In the genomic region with DNA sequence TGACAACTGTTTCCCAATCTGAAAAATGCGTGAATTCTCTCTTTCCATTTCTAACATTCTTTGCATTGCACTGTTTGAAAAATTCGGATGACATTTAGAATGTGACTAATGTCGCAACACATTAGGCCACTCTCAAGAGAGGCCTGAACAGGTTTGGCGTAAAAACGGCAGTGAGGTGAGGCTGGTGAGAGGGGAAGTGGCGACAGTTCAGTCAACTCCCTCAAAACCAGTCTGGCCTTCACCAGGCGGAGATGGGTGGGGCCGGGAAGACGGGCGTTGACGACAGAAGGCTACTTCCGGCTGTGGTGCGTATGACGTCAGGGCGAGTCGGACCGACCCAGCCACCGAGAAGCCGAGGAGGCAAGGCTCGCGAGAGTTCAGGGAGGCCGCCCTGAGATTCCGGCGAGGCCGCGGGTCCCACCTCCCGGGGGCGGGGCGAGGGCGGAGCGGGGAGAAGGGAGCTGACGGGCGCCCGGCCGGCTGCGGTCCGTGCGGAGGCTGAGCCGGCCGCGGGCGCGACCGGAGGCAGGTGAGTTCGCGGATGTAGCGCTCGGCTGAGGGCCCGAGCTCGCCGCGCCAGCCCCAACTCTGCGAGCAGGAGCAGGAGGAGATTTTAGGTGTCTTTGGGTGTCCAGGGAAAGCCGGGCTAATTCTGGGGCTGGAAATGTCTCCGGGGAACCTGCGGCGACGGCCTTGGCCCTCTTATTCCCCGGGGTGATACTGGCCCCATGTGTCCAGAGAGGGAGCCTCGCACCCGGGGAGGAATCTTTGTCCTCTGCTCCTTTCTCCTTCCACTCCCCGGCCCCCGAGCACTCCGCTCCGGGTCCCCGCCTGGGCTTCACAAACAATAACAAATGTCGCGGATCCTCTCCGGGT, we compare ENCODE assay signal across 1 cellular context.
TF ChIP-seq lines count a peak whose summit lies in the region.

A gene (plus strand): TSS at position 483 of the 876 bp plus-strand sequence. CDS start 53,435 bp downstream, outside the sequence.

TF ChIP-seq in WTC11, 78 proteins besides CTCF, POLR2A, EP300 and RAD21 (continued from another document and continues in another):
- TF ChIP-seq, protein P1, sequence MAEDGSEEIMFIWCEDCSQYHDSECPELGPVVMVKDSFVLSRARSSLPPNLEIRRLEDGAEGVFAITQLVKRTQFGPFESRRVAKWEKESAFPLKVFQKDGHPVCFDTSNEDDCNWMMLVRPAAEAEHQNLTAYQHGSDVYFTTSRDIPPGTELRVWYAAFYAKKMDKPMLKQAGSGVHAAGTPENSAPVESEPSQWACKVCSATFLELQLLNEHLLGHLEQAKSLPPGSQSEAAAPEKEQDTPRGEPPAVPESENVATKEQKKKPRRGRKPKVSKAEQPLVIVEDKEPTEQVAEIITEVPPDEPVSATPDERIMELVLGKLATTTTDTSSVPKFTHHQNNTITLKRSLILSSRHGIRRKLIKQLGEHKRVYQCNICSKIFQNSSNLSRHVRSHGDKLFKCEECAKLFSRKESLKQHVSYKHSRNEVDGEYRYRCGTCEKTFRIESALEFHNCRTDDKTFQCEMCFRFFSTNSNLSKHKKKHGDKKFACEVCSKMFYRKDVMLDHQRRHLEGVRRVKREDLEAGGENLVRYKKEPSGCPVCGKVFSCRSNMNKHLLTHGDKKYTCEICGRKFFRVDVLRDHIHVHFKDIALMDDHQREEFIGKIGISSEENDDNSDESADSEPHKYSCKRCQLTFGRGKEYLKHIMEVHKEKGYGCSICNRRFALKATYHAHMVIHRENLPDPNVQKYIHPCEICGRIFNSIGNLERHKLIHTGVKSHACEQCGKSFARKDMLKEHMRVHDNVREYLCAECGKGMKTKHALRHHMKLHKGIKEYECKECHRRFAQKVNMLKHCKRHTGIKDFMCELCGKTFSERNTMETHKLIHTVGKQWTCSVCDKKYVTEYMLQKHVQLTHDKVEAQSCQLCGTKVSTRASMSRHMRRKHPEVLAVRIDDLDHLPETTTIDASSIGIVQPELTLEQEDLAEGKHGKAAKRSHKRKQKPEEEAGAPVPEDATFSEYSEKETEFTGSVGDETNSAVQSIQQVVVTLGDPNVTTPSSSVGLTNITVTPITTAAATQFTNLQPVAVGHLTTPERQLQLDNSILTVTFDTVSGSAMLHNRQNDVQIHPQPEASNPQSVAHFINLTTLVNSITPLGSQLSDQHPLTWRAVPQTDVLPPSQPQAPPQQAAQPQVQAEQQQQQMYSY (CRISPR knock-in tag; IDR thresholded peaks at IDR 0.05), result no peak
- TF ChIP-seq, protein P2, sequence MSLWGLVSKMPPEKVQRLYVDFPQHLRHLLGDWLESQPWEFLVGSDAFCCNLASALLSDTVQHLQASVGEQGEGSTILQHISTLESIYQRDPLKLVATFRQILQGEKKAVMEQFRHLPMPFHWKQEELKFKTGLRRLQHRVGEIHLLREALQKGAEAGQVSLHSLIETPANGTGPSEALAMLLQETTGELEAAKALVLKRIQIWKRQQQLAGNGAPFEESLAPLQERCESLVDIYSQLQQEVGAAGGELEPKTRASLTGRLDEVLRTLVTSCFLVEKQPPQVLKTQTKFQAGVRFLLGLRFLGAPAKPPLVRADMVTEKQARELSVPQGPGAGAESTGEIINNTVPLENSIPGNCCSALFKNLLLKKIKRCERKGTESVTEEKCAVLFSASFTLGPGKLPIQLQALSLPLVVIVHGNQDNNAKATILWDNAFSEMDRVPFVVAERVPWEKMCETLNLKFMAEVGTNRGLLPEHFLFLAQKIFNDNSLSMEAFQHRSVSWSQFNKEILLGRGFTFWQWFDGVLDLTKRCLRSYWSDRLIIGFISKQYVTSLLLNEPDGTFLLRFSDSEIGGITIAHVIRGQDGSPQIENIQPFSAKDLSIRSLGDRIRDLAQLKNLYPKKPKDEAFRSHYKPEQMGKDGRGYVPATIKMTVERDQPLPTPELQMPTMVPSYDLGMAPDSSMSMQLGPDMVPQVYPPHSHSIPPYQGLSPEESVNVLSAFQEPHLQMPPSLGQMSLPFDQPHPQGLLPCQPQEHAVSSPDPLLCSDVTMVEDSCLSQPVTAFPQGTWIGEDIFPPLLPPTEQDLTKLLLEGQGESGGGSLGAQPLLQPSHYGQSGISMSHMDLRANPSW (CRISPR knock-in tag; conservative IDR thresholded peaks at IDR 0.05; ENCODE audit: low read depth), result no peak
- TF ChIP-seq GTF2I (CRISPR knock-in tag; conservative IDR thresholded peaks at IDR 0.05), result no peak
- TF ChIP-seq, protein P3, sequence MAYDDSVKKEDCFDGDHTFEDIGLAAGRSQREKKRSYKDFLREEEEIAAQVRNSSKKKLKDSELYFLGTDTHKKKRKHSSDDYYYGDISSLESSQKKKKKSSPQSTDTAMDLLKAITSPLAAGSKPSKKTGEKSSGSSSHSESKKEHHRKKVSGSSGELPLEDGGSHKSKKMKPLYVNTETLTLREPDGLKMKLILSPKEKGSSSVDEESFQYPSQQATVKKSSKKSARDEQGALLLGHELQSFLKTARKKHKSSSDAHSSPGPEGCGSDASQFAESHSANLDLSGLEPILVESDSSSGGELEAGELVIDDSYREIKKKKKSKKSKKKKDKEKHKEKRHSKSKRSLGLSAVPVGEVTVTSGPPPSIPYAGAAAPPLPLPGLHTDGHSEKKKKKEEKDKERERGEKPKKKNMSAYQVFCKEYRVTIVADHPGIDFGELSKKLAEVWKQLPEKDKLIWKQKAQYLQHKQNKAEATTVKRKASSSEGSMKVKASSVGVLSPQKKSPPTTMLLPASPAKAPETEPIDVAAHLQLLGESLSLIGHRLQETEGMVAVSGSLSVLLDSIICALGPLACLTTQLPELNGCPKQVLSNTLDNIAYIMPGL (CRISPR knock-in tag; IDR thresholded peaks at IDR 0.05), result 0 out of 2 replicates have a peak, but pooled peaks have one; percentile 49
- TF ChIP-seq, protein P4, sequence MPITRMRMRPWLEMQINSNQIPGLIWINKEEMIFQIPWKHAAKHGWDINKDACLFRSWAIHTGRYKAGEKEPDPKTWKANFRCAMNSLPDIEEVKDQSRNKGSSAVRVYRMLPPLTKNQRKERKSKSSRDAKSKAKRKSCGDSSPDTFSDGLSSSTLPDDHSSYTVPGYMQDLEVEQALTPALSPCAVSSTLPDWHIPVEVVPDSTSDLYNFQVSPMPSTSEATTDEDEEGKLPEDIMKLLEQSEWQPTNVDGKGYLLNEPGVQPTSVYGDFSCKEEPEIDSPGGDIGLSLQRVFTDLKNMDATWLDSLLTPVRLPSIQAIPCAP (CRISPR knock-in tag; IDR thresholded peaks at IDR 0.05), result peak; percentile 38; the same call in 1 of the 2 replicates
- no peak for TF ChIP-seq ZNF219 (CRISPR knock-in tag; IDR thresholded peaks at IDR 0.05; ENCODE audit: borderline replicate concordance)
- TF ChIP-seq ZNF396 (CRISPR knock-in tag; IDR thresholded peaks at IDR 0.05; ENCODE audit: borderline replicate concordance), result no peak
- no peak for TF ChIP-seq ZNF423 (CRISPR knock-in tag; IDR thresholded peaks at IDR 0.05)
- TF ChIP-seq, protein P5, sequence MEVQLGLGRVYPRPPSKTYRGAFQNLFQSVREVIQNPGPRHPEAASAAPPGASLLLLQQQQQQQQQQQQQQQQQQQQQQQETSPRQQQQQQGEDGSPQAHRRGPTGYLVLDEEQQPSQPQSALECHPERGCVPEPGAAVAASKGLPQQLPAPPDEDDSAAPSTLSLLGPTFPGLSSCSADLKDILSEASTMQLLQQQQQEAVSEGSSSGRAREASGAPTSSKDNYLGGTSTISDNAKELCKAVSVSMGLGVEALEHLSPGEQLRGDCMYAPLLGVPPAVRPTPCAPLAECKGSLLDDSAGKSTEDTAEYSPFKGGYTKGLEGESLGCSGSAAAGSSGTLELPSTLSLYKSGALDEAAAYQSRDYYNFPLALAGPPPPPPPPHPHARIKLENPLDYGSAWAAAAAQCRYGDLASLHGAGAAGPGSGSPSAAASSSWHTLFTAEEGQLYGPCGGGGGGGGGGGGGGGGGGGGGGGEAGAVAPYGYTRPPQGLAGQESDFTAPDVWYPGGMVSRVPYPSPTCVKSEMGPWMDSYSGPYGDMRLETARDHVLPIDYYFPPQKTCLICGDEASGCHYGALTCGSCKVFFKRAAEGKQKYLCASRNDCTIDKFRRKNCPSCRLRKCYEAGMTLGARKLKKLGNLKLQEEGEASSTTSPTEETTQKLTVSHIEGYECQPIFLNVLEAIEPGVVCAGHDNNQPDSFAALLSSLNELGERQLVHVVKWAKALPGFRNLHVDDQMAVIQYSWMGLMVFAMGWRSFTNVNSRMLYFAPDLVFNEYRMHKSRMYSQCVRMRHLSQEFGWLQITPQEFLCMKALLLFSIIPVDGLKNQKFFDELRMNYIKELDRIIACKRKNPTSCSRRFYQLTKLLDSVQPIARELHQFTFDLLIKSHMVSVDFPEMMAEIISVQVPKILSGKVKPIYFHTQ (CRISPR knock-in tag; IDR thresholded peaks at IDR 0.05), result no peak
- TF ChIP-seq, protein P6, sequence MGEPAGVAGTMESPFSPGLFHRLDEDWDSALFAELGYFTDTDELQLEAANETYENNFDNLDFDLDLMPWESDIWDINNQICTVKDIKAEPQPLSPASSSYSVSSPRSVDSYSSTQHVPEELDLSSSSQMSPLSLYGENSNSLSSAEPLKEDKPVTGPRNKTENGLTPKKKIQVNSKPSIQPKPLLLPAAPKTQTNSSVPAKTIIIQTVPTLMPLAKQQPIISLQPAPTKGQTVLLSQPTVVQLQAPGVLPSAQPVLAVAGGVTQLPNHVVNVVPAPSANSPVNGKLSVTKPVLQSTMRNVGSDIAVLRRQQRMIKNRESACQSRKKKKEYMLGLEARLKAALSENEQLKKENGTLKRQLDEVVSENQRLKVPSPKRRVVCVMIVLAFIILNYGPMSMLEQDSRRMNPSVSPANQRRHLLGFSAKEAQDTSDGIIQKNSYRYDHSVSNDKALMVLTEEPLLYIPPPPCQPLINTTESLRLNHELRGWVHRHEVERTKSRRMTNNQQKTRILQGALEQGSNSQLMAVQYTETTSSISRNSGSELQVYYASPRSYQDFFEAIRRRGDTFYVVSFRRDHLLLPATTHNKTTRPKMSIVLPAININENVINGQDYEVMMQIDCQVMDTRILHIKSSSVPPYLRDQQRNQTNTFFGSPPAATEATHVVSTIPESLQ (CRISPR knock-in tag; IDR thresholded peaks at IDR 0.05), result no peak
- TF ChIP-seq ZNF263 (CRISPR knock-in tag; IDR thresholded peaks at IDR 0.05; ENCODE audit: low read depth), result no peak
- TF ChIP-seq, protein P7, sequence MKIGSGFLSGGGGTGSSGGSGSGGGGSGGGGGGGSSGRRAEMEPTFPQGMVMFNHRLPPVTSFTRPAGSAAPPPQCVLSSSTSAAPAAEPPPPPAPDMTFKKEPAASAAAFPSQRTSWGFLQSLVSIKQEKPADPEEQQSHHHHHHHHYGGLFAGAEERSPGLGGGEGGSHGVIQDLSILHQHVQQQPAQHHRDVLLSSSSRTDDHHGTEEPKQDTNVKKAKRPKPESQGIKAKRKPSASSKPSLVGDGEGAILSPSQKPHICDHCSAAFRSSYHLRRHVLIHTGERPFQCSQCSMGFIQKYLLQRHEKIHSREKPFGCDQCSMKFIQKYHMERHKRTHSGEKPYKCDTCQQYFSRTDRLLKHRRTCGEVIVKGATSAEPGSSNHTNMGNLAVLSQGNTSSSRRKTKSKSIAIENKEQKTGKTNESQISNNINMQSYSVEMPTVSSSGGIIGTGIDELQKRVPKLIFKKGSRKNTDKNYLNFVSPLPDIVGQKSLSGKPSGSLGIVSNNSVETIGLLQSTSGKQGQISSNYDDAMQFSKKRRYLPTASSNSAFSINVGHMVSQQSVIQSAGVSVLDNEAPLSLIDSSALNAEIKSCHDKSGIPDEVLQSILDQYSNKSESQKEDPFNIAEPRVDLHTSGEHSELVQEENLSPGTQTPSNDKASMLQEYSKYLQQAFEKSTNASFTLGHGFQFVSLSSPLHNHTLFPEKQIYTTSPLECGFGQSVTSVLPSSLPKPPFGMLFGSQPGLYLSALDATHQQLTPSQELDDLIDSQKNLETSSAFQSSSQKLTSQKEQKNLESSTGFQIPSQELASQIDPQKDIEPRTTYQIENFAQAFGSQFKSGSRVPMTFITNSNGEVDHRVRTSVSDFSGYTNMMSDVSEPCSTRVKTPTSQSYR (CRISPR knock-in tag; IDR thresholded peaks at IDR 0.05), result no peak
- TF ChIP-seq KAT7 (CRISPR knock-in tag; IDR thresholded peaks at IDR 0.05; ENCODE audit: borderline replicate concordance), result peak; percentile 28; the same call in 1 of the 2 replicates
- TF ChIP-seq, protein P8, sequence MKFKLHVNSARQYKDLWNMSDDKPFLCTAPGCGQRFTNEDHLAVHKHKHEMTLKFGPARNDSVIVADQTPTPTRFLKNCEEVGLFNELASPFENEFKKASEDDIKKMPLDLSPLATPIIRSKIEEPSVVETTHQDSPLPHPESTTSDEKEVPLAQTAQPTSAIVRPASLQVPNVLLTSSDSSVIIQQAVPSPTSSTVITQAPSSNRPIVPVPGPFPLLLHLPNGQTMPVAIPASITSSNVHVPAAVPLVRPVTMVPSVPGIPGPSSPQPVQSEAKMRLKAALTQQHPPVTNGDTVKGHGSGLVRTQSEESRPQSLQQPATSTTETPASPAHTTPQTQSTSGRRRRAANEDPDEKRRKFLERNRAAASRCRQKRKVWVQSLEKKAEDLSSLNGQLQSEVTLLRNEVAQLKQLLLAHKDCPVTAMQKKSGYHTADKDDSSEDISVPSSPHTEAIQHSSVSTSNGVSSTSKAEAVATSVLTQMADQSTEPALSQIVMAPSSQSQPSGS (CRISPR knock-in tag; IDR thresholded peaks at IDR 0.05; ENCODE audit: borderline replicate concordance, low read depth), result peak; percentile 26; the same call in 1 of the 2 replicates
- peak; percentile 79; the same call in 1 of the 2 replicates for TF ChIP-seq GABPB1 (CRISPR knock-in tag; IDR thresholded peaks at IDR 0.05)
- TF ChIP-seq, protein P9, sequence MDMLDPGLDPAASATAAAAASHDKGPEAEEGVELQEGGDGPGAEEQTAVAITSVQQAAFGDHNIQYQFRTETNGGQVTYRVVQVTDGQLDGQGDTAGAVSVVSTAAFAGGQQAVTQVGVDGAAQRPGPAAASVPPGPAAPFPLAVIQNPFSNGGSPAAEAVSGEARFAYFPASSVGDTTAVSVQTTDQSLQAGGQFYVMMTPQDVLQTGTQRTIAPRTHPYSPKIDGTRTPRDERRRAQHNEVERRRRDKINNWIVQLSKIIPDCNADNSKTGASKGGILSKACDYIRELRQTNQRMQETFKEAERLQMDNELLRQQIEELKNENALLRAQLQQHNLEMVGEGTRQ (CRISPR knock-in tag; IDR thresholded peaks at IDR 0.05), result no peak
- peak; percentile 67; the same call in 1 of the 2 replicates for TF ChIP-seq FOXP1 (CRISPR knock-in tag; IDR thresholded peaks at IDR 0.05; ENCODE audit: borderline replicate concordance)
- TF ChIP-seq FOXJ3 (CRISPR knock-in tag; IDR thresholded peaks at IDR 0.05; ENCODE audit: borderline replicate concordance), result no peak
- TF ChIP-seq, protein P10, sequence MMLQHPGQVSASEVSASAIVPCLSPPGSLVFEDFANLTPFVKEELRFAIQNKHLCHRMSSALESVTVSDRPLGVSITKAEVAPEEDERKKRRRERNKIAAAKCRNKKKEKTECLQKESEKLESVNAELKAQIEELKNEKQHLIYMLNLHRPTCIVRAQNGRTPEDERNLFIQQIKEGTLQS (CRISPR knock-in tag; conservative IDR thresholded peaks at IDR 0.05), result no peak
- TF ChIP-seq MYBL2 (CRISPR knock-in tag; IDR thresholded peaks at IDR 0.05), result peak; percentile 77; the same call in 1 of the 2 replicates
- TF ChIP-seq GRHL2 (CRISPR knock-in tag; IDR thresholded peaks at IDR 0.05; ENCODE audit: insufficient replicate concordance, severe bottlenecking), result no peak
- peak; percentile 91; the same call in 1 of the 2 replicates for TF ChIP-seq CBFB (CRISPR knock-in tag; IDR thresholded peaks at IDR 0.05; ENCODE audit: low read depth)
- 0 out of 2 replicates have a peak, but pooled peaks have one; percentile 66 for TF ChIP-seq TP53 (CRISPR knock-in tag; IDR thresholded peaks at IDR 0.05)
- TF ChIP-seq TEAD1 (CRISPR knock-in tag; IDR thresholded peaks at IDR 0.05), result no peak; the same call in 1 of the 2 replicates
- peak; percentile 62 for TF ChIP-seq ZNF232 (CRISPR knock-in tag; IDR thresholded peaks at IDR 0.05)
- TF ChIP-seq SP1 (CRISPR knock-in tag; conservative IDR thresholded peaks at IDR 0.05), result peak; percentile 98
